ENCODE assay signal across 3 cellular contexts in genomic region chr4:22870847-22871246, GRCh38.
"Had no signal": no experiment of that assay in that cellular context is flagged by ENCODE, and none has a peak within 500 bp of the region (broad histone marks: within the 10 kb centered on the region; RNA-seq: fewer than 3 reads in every experiment).

No MANE protein-coding gene starts in this region.

- H3K4me3 ChIP-seq: GM12878 had no signal

- DNase-seq: GDM1, GF-D8 had no signal

- ATAC-seq: GM12878 had no signal
